In genomic region chr18:31679806-31680793, GRCh38 we compare ENCODE assay signal across 16 cellular contexts. TPM values are rescaled to one million over a fixed set of nuclear protein-coding genes. Genes with fewer than 3 reads are reported as not detected.
A peak's percentile ranks its signal among the peaks of the same experiment; 100 is the strongest.
DNase-seq lines count a peak whose midpoint lies in the region; TF ChIP-seq lines count a peak whose summit lies in the region.
"Had no signal": no experiment of that assay in that cellular context is flagged by ENCODE, and none has a peak within 500 bp of the region (broad histone marks: within the 10 kb centered on the region; RNA-seq: fewer than 3 reads in every experiment).

No MANE protein-coding gene starts in this region.

- H3K4me3 ChIP-seq in HEK293 (ENCODE audit: low read depth, low read length) (no peak overlapping the region), adrenal gland (no peak overlapping the region), skeletal muscle tissue (ENCODE audit: low read length in 3 of 3) (no peak overlapping the region), tibial artery (no peak overlapping the region)

- intact Hi-C loops in adrenal gland (cut with DNase I), result no loop called here
- intact Hi-C loops in tibial artery (cut with DNase I; ENCODE audit: low total_unique reads), result no loop called here

- H3K4me1 ChIP-seq in HEK293 (ENCODE audit: control insufficient read depth, insufficient read depth, low read length) (peaks cover 2% of the 10 kb centered on the region), adrenal gland (replicated peaks in 1 of 2) (peaks cover 34 to 66% of the 10 kb centered on the region in 2 donors), skeletal muscle tissue (ENCODE audit: control insufficient read depth in 3 of 3, insufficient read depth in 3 of 3, low read length in 3 of 3) (peaks cover 6 to 18% (median 13%) of the 10 kb centered on the region in 3 donors), tibial artery (peaks cover 0 to 10% (median 4%) of the 10 kb centered on the region in 4 donors)

- CTCF ChIA-PET in HEK293 (lab: Yijun Ruan, JAX), result interaction anchor here (0.5 to 2.7 kb wide), 23 partner anchors 8 to 710 kb away, joined by 3 to 12 read pairs (median 4); no protein-coding TSS in a partner anchor

- H3K9me3 Mint-ChIP-seq in glutamatergic neuron (ENCODE audit: unreplicated experiment), result peaks cover 5% of the 10 kb centered on the region
- H3K9me3 Mint-ChIP-seq: activated T-helper 1 cell treated with anti-CD3 and anti-CD28 coated beads, Interleukin-12 subunit alpha, Interleukin-12 subunit beta, Interleukin-2, Interleukin-4 antibody, amounts not matched to agents 30 ng/mL and 10 ng/mL and 1 ng/mL, durations not matched to agents 14 hours and 24 hours and 36 hours; immature natural killer cell had no signal

- DNase-seq in adrenal gland (peak; percentile 51 to 83 (median 76)), glutamatergic neuron (no peak), NCI-H526 treated with DMSO at 0.1 percent for 48 hours (lab: John Stamatoyannopoulos, UW) (no peak), glomerular visceral epithelial cell (ENCODE audit: extremely low spot score) (no peak), tibial artery (no peak)
- DNase-seq: activated CD4-positive, alpha-beta T cell treated with anti-CD3 and anti-CD28 coated beads, Interleukin-2, amount 50 U/mL, for 4 hours; amygdala; immature natural killer cell; NCI-H1417 treated with DMSO at 0.1 percent for 48 hours had no signal

- TF ChIP-seq POLR2A in adrenal gland (IDR thresholded peaks at IDR 0.05), result peak in 1 of 2 donors; percentile 54

- H3K27ac ChIP-seq in HEK293 (ENCODE audit: extremely low read depth, low read depth, low read length), result no peak overlapping the region
- H3K27ac ChIP-seq in adrenal gland, result peak overlapping the region; percentile 52 to 92 (median 76)
- H3K27ac ChIP-seq in skeletal muscle tissue (ENCODE audit: low read depth, low read length), result peak overlapping the region; percentile 26
- no peak overlapping the region for H3K27ac ChIP-seq in tibial artery
- H3K27ac ChIP-seq: C4-2B, foreskin keratinocyte had no signal

- H3K4me1 Mint-ChIP-seq in glutamatergic neuron (ENCODE audit: low read depth, unreplicated experiment), result peaks cover 26% of the 10 kb centered on the region

- H3K27me3 Mint-ChIP-seq in glutamatergic neuron (ENCODE audit: unreplicated experiment), result peaks cover 4% of the 10 kb centered on the region

- H3K27me3 ChIP-seq in adrenal gland, result no peaks in the 10 kb centered on the region
- H3K27me3 ChIP-seq in skeletal muscle tissue (ENCODE audit: control insufficient read depth in 3 of 3, insufficient read depth in 3 of 3, low read length in 3 of 3), result no peaks in the 10 kb centered on the region
- no peaks in the 10 kb centered on the region for H3K27me3 ChIP-seq in tibial artery
- H3K27me3 ChIP-seq: foreskin keratinocyte had no signal

- no peaks in the 10 kb centered on the region for H3K36me3 ChIP-seq in HEK293 (ENCODE audit: control insufficient read depth in 2 of 2, insufficient read depth in 1 of 2, low read length in 2 of 2)
- no peaks in the 10 kb centered on the region for H3K36me3 ChIP-seq in adrenal gland (replicated peaks in 1 of 2)
- H3K36me3 ChIP-seq in skeletal muscle tissue (ENCODE audit: control insufficient read depth in 3 of 3, insufficient read depth in 3 of 3, low read length in 3 of 3), result no peaks in the 10 kb centered on the region
- no peaks in the 10 kb centered on the region for H3K36me3 ChIP-seq in tibial artery

- POLR2A ChIA-PET in HEK293 (lab: Yijun Ruan, JAX), result interaction anchor here (0.5 kb wide), 1 partner anchor 106 kb away, joined by 3 read pairs; no protein-coding TSS in a partner anchor

- no peaks in the 10 kb centered on the region for H3K9me3 ChIP-seq in HEK293 (ENCODE audit: control insufficient read depth, insufficient read depth, low read depth, low read length)
- H3K9me3 ChIP-seq in adrenal gland (replicated peaks in 1 of 3), result no peaks in the 10 kb centered on the region
- no peaks in the 10 kb centered on the region for H3K9me3 ChIP-seq in skeletal muscle tissue (ENCODE audit: control insufficient read depth in 3 of 3, low read length in 3 of 3)
- no peaks in the 10 kb centered on the region for H3K9me3 ChIP-seq in tibial artery

- 75 to 82% (median 76%) methylated on average over 5 to 6 of the region's 6 CpGs for whole genome bisulfite sequencing in adrenal gland, 4 donors

- H3K9ac ChIP-seq in skeletal muscle tissue (ENCODE audit: low read depth in 1 of 3, low read length in 3 of 3), result no peak overlapping the region

- TF ChIP-seq CTCF in HEK293 (tag by site-specific recombination; IDR thresholded peaks at IDR 0.05), result no peak
- TF ChIP-seq CTCF in adrenal gland (IDR thresholded peaks at IDR 0.05), result no peak
- TF ChIP-seq CTCF in glutamatergic neuron (IDR thresholded peaks at IDR 0.05; ENCODE audit: partially characterized antibody, unreplicated experiment), result no peak
- no peak for TF ChIP-seq CTCF in tibial artery (IDR thresholded peaks at IDR 0.05)

- peak overlapping the region; percentile 60 for H3K27ac Mint-ChIP-seq in glutamatergic neuron (ENCODE audit: unreplicated experiment)
- H3K27ac Mint-ChIP-seq: activated T-helper 1 cell treated with anti-CD3 and anti-CD28 coated beads, Interleukin-12 subunit alpha, Interleukin-12 subunit beta, Interleukin-2, Interleukin-4 antibody, amounts not matched to agents 30 ng/mL and 10 ng/mL and 1 ng/mL, durations not matched to agents 14 hours and 24 hours and 36 hours; IgD-negative memory B cell had no signal

- H3K4me3 Mint-ChIP-seq in glutamatergic neuron (ENCODE audit: unreplicated experiment), result peak overlapping the region; percentile 3
- H3K4me3 Mint-ChIP-seq: activated T-helper 1 cell treated with anti-CD3 and anti-CD28 coated beads, Interleukin-12 subunit alpha, Interleukin-12 subunit beta, Interleukin-2, Interleukin-4 antibody, amounts not matched to agents 30 ng/mL and 10 ng/mL and 1 ng/mL, durations not matched to agents 14 hours and 24 hours and 36 hours; IgD-negative memory B cell; immature natural killer cell had no signal

- H3K36me3 Mint-ChIP-seq in glutamatergic neuron (ENCODE audit: unreplicated experiment), result no peaks in the 10 kb centered on the region
- H3K36me3 Mint-ChIP-seq: IgD-negative memory B cell, immature natural killer cell had no signal

TF ChIP-seq in HEK293, 187 proteins besides CTCF, POLR2A, EP300 and RAD21:
- TF ChIP-seq ZNF621 (tag by site-specific recombination; IDR thresholded peaks at IDR 0.05), result no peak
- TF ChIP-seq ZIC2 (tag by site-specific recombination; IDR thresholded peaks at IDR 0.05), result 0 out of 2 replicates have a peak, but pooled peaks have one; percentile 19
- TF ChIP-seq ZNF585B (tag by site-specific recombination; IDR thresholded peaks at IDR 0.05), result no peak
- no peak for TF ChIP-seq ZNF473 (tag by site-specific recombination; IDR thresholded peaks at IDR 0.05)

RNA-seq across cellular contexts. Expression of gene B4GALT6, which starts 4.3 kb away (rescaled TPM):
- total RNA-seq in adrenal gland, result 10 to 100 TPM; 12.9 to 71.3 (median 26.0) TPM
- 10 to 100 TPM in 2 of 3 donors, 1 to 10 TPM in 1; 8.6 to 42.7 (median 12.5) TPM for polyA plus RNA-seq in adrenal gland
- total RNA-seq in glutamatergic neuron (ENCODE audit: unreplicated experiment), result 16.5 TPM
- total RNA-seq in skeletal muscle tissue, result 3.1 TPM
- total RNA-seq: myocyte had no signal
- polyA plus RNA-seq: IgD-negative memory B cell had no signal

Comparison
In these comparisons a context has a peak if more than half of its experiments do, and no peak if none do; other contexts are left out.
1. H3K27ac ChIP-seq: peak in adrenal gland (5 of 5) and skeletal muscle tissue (single experiment); none in HEK293 (single experiment) and tibial artery (0 of 2).
2. DNase-seq: peak in adrenal gland (7 of 7); none in glutamatergic neuron (single experiment), NCI-H526 treated with DMSO at 0.1 percent for 48 hours (single experiment), glomerular visceral epithelial cell (single experiment) and tibial artery (0 of 2).